1 cellular context compared by ENCODE assay signal in genomic region chr10:70233109-70233938, GRCh38.
TF ChIP-seq lines count a peak whose summit lies in the region.

TSS of gene PPA1 (minus strand) at chr10:70233429. CDS start at chr10:70233327, 102 bp downstream.

TF ChIP-seq in WTC11, 78 proteins besides CTCF, POLR2A, EP300 and RAD21 (continued from another document and continues in another):
- no peak; the same call in 1 of the 2 replicates for TF ChIP-seq ARID4B (CRISPR knock-in tag; IDR thresholded peaks at IDR 0.05; ENCODE audit: borderline replicate concordance)
- TF ChIP-seq USF1 (CRISPR knock-in tag; IDR thresholded peaks at IDR 0.05) = peak; percentile 84; the same call in 1 of the 2 replicates
- TF ChIP-seq E2F1 (CRISPR knock-in tag; IDR thresholded peaks at IDR 0.05) = no peak
- TF ChIP-seq KAT7 (CRISPR knock-in tag; IDR thresholded peaks at IDR 0.05; ENCODE audit: borderline replicate concordance) = no peak
- no peak for TF ChIP-seq OVOL2 (CRISPR knock-in tag; IDR thresholded peaks at IDR 0.05; ENCODE audit: borderline replicate concordance)
- TF ChIP-seq FOXK1 (CRISPR knock-in tag; IDR thresholded peaks at IDR 0.05) = peak; percentile 49; the same call in 1 of the 2 replicates
- TF ChIP-seq ATF2 (CRISPR knock-in tag; IDR thresholded peaks at IDR 0.05; ENCODE audit: borderline replicate concordance, low read depth) = no peak
- TF ChIP-seq ZNF425 (CRISPR knock-in tag; conservative IDR thresholded peaks at IDR 0.05) = no peak
- TF ChIP-seq FOXP1 (CRISPR knock-in tag; IDR thresholded peaks at IDR 0.05; ENCODE audit: borderline replicate concordance) = no peak
- 0 out of 2 replicates have a peak, but pooled peaks have one; percentile 4 for TF ChIP-seq JUN (CRISPR knock-in tag; IDR thresholded peaks at IDR 0.05)
- no peak for TF ChIP-seq ATF3 (CRISPR knock-in tag; conservative IDR thresholded peaks at IDR 0.05)
- TF ChIP-seq GABPB1 (CRISPR knock-in tag; IDR thresholded peaks at IDR 0.05) = peak; percentile 62
- no peak for TF ChIP-seq AFF4 (CRISPR knock-in tag; IDR thresholded peaks at IDR 0.05; ENCODE audit: borderline replicate concordance)
- peak; percentile 66; the same call in 1 of the 2 replicates for TF ChIP-seq HMGXB4 (CRISPR knock-in tag; IDR thresholded peaks at IDR 0.05)
- no peak for TF ChIP-seq ZNF396 (CRISPR knock-in tag; IDR thresholded peaks at IDR 0.05; ENCODE audit: borderline replicate concordance)
- no peak for TF ChIP-seq ZNF532 (CRISPR knock-in tag; IDR thresholded peaks at IDR 0.05; ENCODE audit: borderline replicate concordance)
- TF ChIP-seq ZNF263 (CRISPR knock-in tag; IDR thresholded peaks at IDR 0.05; ENCODE audit: low read depth) = no peak
- TF ChIP-seq SP1 (CRISPR knock-in tag; conservative IDR thresholded peaks at IDR 0.05) = peak; percentile 53; the same call in 1 of the 2 replicates
- no peak for TF ChIP-seq GTF2I (CRISPR knock-in tag; conservative IDR thresholded peaks at IDR 0.05)
- no peak for TF ChIP-seq NFE2L1 (CRISPR knock-in tag; IDR thresholded peaks at IDR 0.05)
- no peak for TF ChIP-seq SMAD4 (CRISPR knock-in tag; IDR thresholded peaks at IDR 0.05)
- no peak for TF ChIP-seq ATF1 (CRISPR knock-in tag; IDR thresholded peaks at IDR 0.05)
- no peak for TF ChIP-seq NR3C1 (CRISPR knock-in tag; conservative IDR thresholded peaks at IDR 0.05; ENCODE audit: low read depth)
- no peak for TF ChIP-seq ESRRA (CRISPR knock-in tag; IDR thresholded peaks at IDR 0.05; ENCODE audit: borderline replicate concordance)
- TF ChIP-seq ZNF416 (CRISPR knock-in tag; IDR thresholded peaks at IDR 0.05) = no peak
- no peak for TF ChIP-seq FOXJ3 (CRISPR knock-in tag; IDR thresholded peaks at IDR 0.05; ENCODE audit: borderline replicate concordance)
- TF ChIP-seq E2F5 (CRISPR knock-in tag; IDR thresholded peaks at IDR 0.05) = peak; percentile 38; the same call in 1 of the 2 replicates
- TF ChIP-seq NFATC4 (CRISPR knock-in tag; IDR thresholded peaks at IDR 0.05) = no peak
- TF ChIP-seq ATF6 (CRISPR knock-in tag; IDR thresholded peaks at IDR 0.05) = no peak
